In the genomic region with DNA sequence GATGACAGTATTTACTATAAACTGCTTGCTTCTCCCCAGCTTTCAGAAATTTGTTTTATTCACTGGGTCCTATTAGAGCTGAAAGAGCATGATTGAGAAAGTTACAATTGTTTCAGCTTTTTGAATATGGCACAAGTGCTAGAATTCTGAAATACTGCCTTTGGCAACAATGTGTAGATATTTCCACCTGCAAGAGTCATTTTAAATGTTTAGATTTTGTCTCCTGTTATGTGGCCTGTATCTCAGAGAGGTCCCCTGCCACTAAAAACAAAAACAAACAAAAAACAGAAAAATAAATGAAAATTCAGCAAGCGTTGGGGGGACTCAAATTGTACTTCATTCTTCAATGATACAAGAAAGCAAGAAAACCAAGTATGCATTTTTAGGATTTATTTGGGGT, we compare ENCODE assay signal across 11 cellular contexts. TPM values are rescaled to one million over a fixed set of nuclear protein-coding genes. Genes with fewer than 3 reads are reported as not detected.
DNase-seq lines count a peak whose midpoint lies in the region; ATAC-seq and TF ChIP-seq lines count a peak whose summit lies in the region.
"Had no signal": no experiment of that assay in that cellular context is flagged by ENCODE, and none has a peak within 500 bp of the region (broad histone marks: within the 10 kb centered on the region; RNA-seq: fewer than 3 reads in every experiment).

No MANE protein-coding gene starts in this region.

- POLR2A ChIA-PET in CD4-positive, alpha-beta T cell (lab: Charles Lee): interaction anchor here (0.8 to 18.3 kb wide), 12 partner anchors 9 to 55 kb away, joined by 3 to 297 read pairs (median 8); a partner anchor contains a TSS
- POLR2A ChIA-PET in activated naive CD8-positive, alpha-beta T cell treated with anti-CD3 and anti-CD28 coated beads, Interleukin-2, amount 10 ng/mL, durations not matched to agents 7 days and 5 days (lab: Charles Lee): interaction anchor here (0.7 to 3.7 kb wide), 8 partner anchors 9 to 30 kb away, joined by 3 to 45 read pairs (median 4); a partner anchor contains a TSS

- peaks cover 12% of the 10 kb centered on the region for H3K36me3 ChIP-seq in neutrophil
- H3K36me3 ChIP-seq in stomach: peaks cover 0 to 9% (median 0%) of the 10 kb centered on the region in 4 donors

- no peak for TF ChIP-seq POLR2A in stomach (IDR thresholded peaks at IDR 0.05)

- no peak overlapping the region for H3K4me3 ChIP-seq in HL-60 (replicated peaks; ENCODE audit: insufficient read depth, low read length)
- H3K4me3 ChIP-seq in neutrophil (ENCODE audit: low read depth in 1 of 2, low read length in 1 of 2): peak overlapping the region in 1 of 2 experiments; percentile 31
- H3K4me3 ChIP-seq in stomach: no peak overlapping the region
- H3K4me3 ChIP-seq in coronary artery: no peak overlapping the region

- H3K27me3 Mint-ChIP-seq in CD4-positive, alpha-beta T cell: no peaks in the 10 kb centered on the region
- H3K27me3 Mint-ChIP-seq in activated naive CD8-positive, alpha-beta T cell treated with anti-CD3 and anti-CD28 coated beads, Interleukin-2, amount 10 ng/mL, durations not matched to agents 7 days and 5 days: no peaks in the 10 kb centered on the region

- H3K27me3 ChIP-seq in CD4-positive, alpha-beta T cell (ENCODE audit: control insufficient read depth, insufficient read depth, low read length): no peaks in the 10 kb centered on the region
- H3K27me3 ChIP-seq in HL-60 (ENCODE audit: insufficient read depth, poor library complexity, severe bottlenecking) (no peaks in the 10 kb centered on the region), neutrophil (no peaks in the 10 kb centered on the region), stomach (no peaks in the 10 kb centered on the region)

- H3K36me3 Mint-ChIP-seq in CD4-positive, alpha-beta T cell (ENCODE audit: low read depth): peaks cover 79% of the 10 kb centered on the region
- peaks cover 39% of the 10 kb centered on the region for H3K36me3 Mint-ChIP-seq in activated naive CD8-positive, alpha-beta T cell treated with anti-CD3 and anti-CD28 coated beads, Interleukin-2, amount 10 ng/mL, durations not matched to agents 7 days and 5 days

- no peak for TF ChIP-seq EP300 in stomach (IDR thresholded peaks at IDR 0.05)

- CTCF ChIA-PET in CD4-positive, alpha-beta T cell (lab: Charles Lee): interaction anchor here (1.3 to 1.9 kb wide), 2 partner anchors 9 to 15 kb away, joined by 3 to 9 read pairs; no protein-coding TSS in a partner anchor

- peak overlapping the region; percentile 42 for H3K4me3 Mint-ChIP-seq in CD4-positive, alpha-beta T cell
- peak overlapping the region; percentile 60 for H3K4me3 Mint-ChIP-seq in activated naive CD8-positive, alpha-beta T cell treated with anti-CD3 and anti-CD28 coated beads, Interleukin-2, amount 10 ng/mL, durations not matched to agents 7 days and 5 days

- H3K27ac Mint-ChIP-seq in CD4-positive, alpha-beta T cell: peak overlapping the region; percentile 96
- peak overlapping the region; percentile 87 for H3K27ac Mint-ChIP-seq in activated naive CD8-positive, alpha-beta T cell treated with anti-CD3 and anti-CD28 coated beads, Interleukin-2, amount 10 ng/mL, durations not matched to agents 7 days and 5 days

- no peak for DNase-seq in CD4-positive, alpha-beta T cell
- DNase-seq in HL-60 (ENCODE audit: low read depth in 1 of 2, low spot score in 1 of 2): no peak
- no peak for DNase-seq in activated naive CD8-positive, alpha-beta T cell treated with anti-CD3 and anti-CD28 coated beads, Interleukin-2, amount 10 ng/mL, durations not matched to agents 7 days and 5 days
- no peak for DNase-seq in stomach
- no peak for DNase-seq in coronary artery (ENCODE audit: low spot score)
- DNase-seq: caudate nucleus; islet precursor cell; NCI-H1092; stimulated activated CD4-positive, alpha-beta T cell treated with anti-CD3 and anti-CD28 coated beads, Interleukin-1b, Interleukin-23, amount 100 ng/mL, for 48 hours had no signal

- peaks cover 100% of the 10 kb centered on the region for H3K4me1 Mint-ChIP-seq in CD4-positive, alpha-beta T cell (ENCODE audit: low read depth)
- H3K4me1 Mint-ChIP-seq in activated naive CD8-positive, alpha-beta T cell treated with anti-CD3 and anti-CD28 coated beads, Interleukin-2, amount 10 ng/mL, durations not matched to agents 7 days and 5 days: peaks cover 86% of the 10 kb centered on the region

- H3K4me1 ChIP-seq in neutrophil (ENCODE audit: control insufficient read depth in 1 of 2, insufficient read depth in 1 of 2, low read depth in 1 of 2, low read length in 1 of 2) (peaks cover 97 to 100% of the 10 kb centered on the region in 2 experiments), stomach (peaks cover 37 to 100% (median 69%) of the 10 kb centered on the region in 4 donors)

- WGBS in stomach, 5 donors: 84 to 90% (median 84%) methylated on average over 1 of the region's 1 CpG

- no peaks in the 10 kb centered on the region for H3K9me3 ChIP-seq in CD4-positive, alpha-beta T cell (ENCODE audit: control insufficient read depth, low read length)
- H3K9me3 ChIP-seq in neutrophil: no peaks in the 10 kb centered on the region
- no peaks in the 10 kb centered on the region for H3K9me3 ChIP-seq in stomach

- ATAC-seq in CD4-positive, alpha-beta T cell (ENCODE audit: poor library complexity): no peak
- no peak for ATAC-seq in activated naive CD8-positive, alpha-beta T cell treated with anti-CD3 and anti-CD28 coated beads, Interleukin-2, amount 10 ng/mL, durations not matched to agents 7 days and 5 days (ENCODE audit: low read depth)
- no peak for ATAC-seq in HG02981 (IDR thresholded peaks at IDR 0.05; ENCODE audit: unreplicated experiment)

- no peaks in the 10 kb centered on the region for H3K9me3 Mint-ChIP-seq in CD4-positive, alpha-beta T cell
- no peaks in the 10 kb centered on the region for H3K9me3 Mint-ChIP-seq in activated naive CD8-positive, alpha-beta T cell treated with anti-CD3 and anti-CD28 coated beads, Interleukin-2, amount 10 ng/mL, durations not matched to agents 7 days and 5 days

- intact Hi-C loops in CD4-positive, alpha-beta T cell (cut with DNase I, micrococcal nuclease): loop anchor here in 1 of 2 experiments (10.0 kb wide), 1 partner anchor 50 kb away; no protein-coding TSS in a partner anchor
- intact Hi-C loops in stomach (cut with DNase I; ENCODE audit: low total_unique reads): no loop called here

- peak overlapping the region; percentile 57 for H3K27ac ChIP-seq in CD4-positive, alpha-beta T cell (ENCODE audit: low read depth, low read length)
- H3K27ac ChIP-seq in HL-60 (replicated peaks) (peak overlapping the region; percentile 55), neutrophil (peak overlapping the region; percentile 94), stomach (peak overlapping the region in 1 of 5 donors; percentile 61), coronary artery (no peak overlapping the region)

- no peak for TF ChIP-seq CTCF in CD4-positive, alpha-beta T cell (IDR thresholded peaks at IDR 0.05)
- TF ChIP-seq CTCF in HL-60 (IDR thresholded peaks at IDR 0.05; ENCODE audit: insufficient read depth, low read length) (no peak), neutrophil (IDR thresholded peaks at IDR 0.05) (no peak), stomach (IDR thresholded peaks at IDR 0.05) (no peak), coronary artery (IDR thresholded peaks at IDR 0.05) (no peak)

RNA-seq across cellular contexts. Expression of a gene that starts 28.7 kb away (rescaled TPM):
- total RNA-seq in CD4-positive, alpha-beta T cell: 100 to 1,000 TPM; 203 to 205 TPM
- total RNA-seq in activated naive CD8-positive, alpha-beta T cell treated with anti-CD3 and anti-CD28 coated beads, Interleukin-2, amount 10 ng/mL, durations not matched to agents 7 days and 5 days: 10 to 100 TPM; 86.9 to 92.2 TPM
- 100 to 1,000 TPM in 2 of 5 donors, 10 to 100 TPM in 3; 59.1 to 115 (median 89.3) TPM for total RNA-seq in stomach
- polyA plus RNA-seq in stomach: 10 to 100 TPM; 13.7 to 44.1 (median 27.4) TPM

Comparison
In these comparisons a context has a peak if more than half of its experiments do, and no peak if none do; other contexts are left out.
1. H3K27ac ChIP-seq: peak in CD4-positive, alpha-beta T cell (single experiment), HL-60 (single experiment) and neutrophil (single experiment); none in coronary artery (0 of 2).